In genomic region chr4:77044458-77045124, GRCh38 we compare ENCODE assay signal across 8 cellular contexts. TPM values are rescaled to one million over a fixed set of nuclear protein-coding genes. Genes with fewer than 3 reads are reported as not detected.
DNase-seq lines count a peak whose midpoint lies in the region; ATAC-seq and TF ChIP-seq lines count a peak whose summit lies in the region.

No MANE protein-coding gene starts in this region.

- POLR2A ChIA-PET in activated CD8-positive, alpha-beta T cell treated with anti-CD3 and anti-CD28 coated beads for 36 hours (lab: Charles Lee), result interaction anchor here (0.9 to 1.0 kb wide), 2 partner anchors 13 to 55 kb away, joined by 3 to 5 read pairs; no protein-coding TSS in a partner anchor

- H3K4me1 Mint-ChIP-seq in activated CD8-positive, alpha-beta T cell treated with anti-CD3 and anti-CD28 coated beads for 36 hours (ENCODE audit: low read depth), result peaks cover 15% of the 10 kb centered on the region

- H3K27ac ChIP-seq in HUES64 (ENCODE audit: low read depth, low read length) (peak overlapping the region; percentile 5; the same call in 1 of the 2 replicates), right atrium auricular region (no peak overlapping the region), spleen (peak overlapping the region in 1 of 8 donors; percentile 34)

- TF ChIP-seq POLR2A in spleen (IDR thresholded peaks at IDR 0.05), result no peak

- no peak overlapping the region for H3K27ac Mint-ChIP-seq in activated CD8-positive, alpha-beta T cell treated with anti-CD3 and anti-CD28 coated beads for 36 hours

- peak; percentile 63 for TF ChIP-seq CTCF in activated CD8-positive, alpha-beta T cell treated with anti-CD3 and anti-CD28 coated beads for 36 hours (IDR thresholded peaks at IDR 0.05)
- TF ChIP-seq CTCF in right atrium auricular region (IDR thresholded peaks at IDR 0.05), result peak; percentile 29 to 71
- TF ChIP-seq CTCF in spleen (IDR thresholded peaks at IDR 0.05 in 8 of 11, conservative IDR thresholded peaks at IDR 0.05 in 3 of 11), result peak in 10 of 11 experiments; percentile 7 to 53 (median 40)

- peak; percentile 61 for DNase-seq in EH (ENCODE audit: low read depth)
- DNase-seq in activated CD8-positive, alpha-beta T cell treated with anti-CD3 and anti-CD28 coated beads for 36 hours, result no peak
- DNase-seq in right atrium auricular region (ENCODE audit: low spot score), result no peak
- no peak for DNase-seq in spleen
- no peak for DNase-seq in activated T-cell treated with anti-CD3 and anti-CD28 coated beads, Interleukin-2, amount 50 U/mL, for 48 hours

- H3K9me3 ChIP-seq in HUES64 (ENCODE audit: insufficient read depth, low read depth, low read length) (no peaks in the 10 kb centered on the region), right atrium auricular region (no peaks in the 10 kb centered on the region), spleen (no peaks in the 10 kb centered on the region)

- peak; percentile 62 for ATAC-seq in activated CD8-positive, alpha-beta T cell treated with anti-CD3 and anti-CD28 coated beads for 36 hours
- ATAC-seq in HG02870 (IDR thresholded peaks at IDR 0.05; ENCODE audit: unreplicated experiment), result no peak
- no peak for ATAC-seq in HG02642 (IDR thresholded peaks at IDR 0.05; ENCODE audit: poor library complexity, unreplicated experiment)

- H3K4me3 ChIP-seq in HUES64 (ENCODE audit: low read length), result no peak overlapping the region
- H3K4me3 ChIP-seq in right atrium auricular region, result no peak overlapping the region
- no peak overlapping the region for H3K4me3 ChIP-seq in spleen

- no peak overlapping the region for H3K9ac ChIP-seq in HUES64 (ENCODE audit: low read depth, low read length)

- CTCF ChIA-PET in activated CD8-positive, alpha-beta T cell treated with anti-CD3 and anti-CD28 coated beads for 36 hours (lab: Charles Lee), result interaction anchor here (0.7 to 6.8 kb wide), 43 partner anchors 9 to 855 kb away, joined by 3 to 85 read pairs (median 4); no protein-coding TSS in a partner anchor

- intact Hi-C loops in activated CD8-positive, alpha-beta T cell treated with anti-CD3 and anti-CD28 coated beads for 36 hours (cut with micrococcal nuclease), result loop anchor here (10.0 kb wide), 1 partner anchor 530 kb away; no protein-coding TSS in a partner anchor
- intact Hi-C loops in spleen (cut with DNase I; ENCODE audit: low total_unique reads), result no loop called here

- H3K4me3 Mint-ChIP-seq in activated CD8-positive, alpha-beta T cell treated with anti-CD3 and anti-CD28 coated beads for 36 hours, result no peak overlapping the region

- peaks cover 5% of the 10 kb centered on the region; the same call in 1 of the 2 replicates for H3K4me1 ChIP-seq in HUES64 (ENCODE audit: insufficient read depth, low read length)
- no peaks in the 10 kb centered on the region for H3K4me1 ChIP-seq in right atrium auricular region
- H3K4me1 ChIP-seq in spleen, result peaks cover 0 to 20% (median 4%) of the 10 kb centered on the region in 6 donors

- peaks cover 23% of the 10 kb centered on the region for H3K36me3 Mint-ChIP-seq in activated CD8-positive, alpha-beta T cell treated with anti-CD3 and anti-CD28 coated beads for 36 hours (ENCODE audit: low read depth)

- WGBS in HUES64, result 72% methylated on average over 3 of the region's 4 CpGs
- 55 to 71% (median 64%) methylated on average over 4 of the region's 4 CpGs for WGBS in spleen, 5 donors

- H3K27me3 Mint-ChIP-seq in activated CD8-positive, alpha-beta T cell treated with anti-CD3 and anti-CD28 coated beads for 36 hours, result no peaks in the 10 kb centered on the region

- no peaks in the 10 kb centered on the region for H3K9me3 Mint-ChIP-seq in activated CD8-positive, alpha-beta T cell treated with anti-CD3 and anti-CD28 coated beads for 36 hours

- peaks cover 37% of the 10 kb centered on the region for H3K36me3 ChIP-seq in HUES64 (ENCODE audit: insufficient read depth, low read length)
- H3K36me3 ChIP-seq in right atrium auricular region, result peaks cover 34% of the 10 kb centered on the region
- H3K36me3 ChIP-seq in spleen, result peaks cover 3 to 47% (median 27%) of the 10 kb centered on the region in 6 donors

- H3K27me3 ChIP-seq in HUES64 (ENCODE audit: insufficient read depth, low read length), result no peaks in the 10 kb centered on the region
- H3K27me3 ChIP-seq in right atrium auricular region, result no peaks in the 10 kb centered on the region
- no peaks in the 10 kb centered on the region for H3K27me3 ChIP-seq in spleen (replicated peaks in 1 of 7)

RNA-seq across cellular contexts. Expression of gene CCNI, which starts 31.2 kb away (rescaled TPM):
- 192 TPM for polyA plus RNA-seq in HUES64 (2013, experiment 1 of 2)
- polyA plus RNA-seq in HUES64 (2013, experiment 2 of 2), result 242 TPM
- total RNA-seq in activated CD8-positive, alpha-beta T cell treated with anti-CD3 and anti-CD28 coated beads for 36 hours, result 100 to 1,000 TPM; 257 to 272 TPM
- total RNA-seq in right atrium auricular region (100 to 1,000 TPM; 251 to 338 TPM), spleen (100 to 1,000 TPM; 243 to 312 (median 269) TPM)
- polyA plus RNA-seq in spleen, result 100 to 1,000 TPM in 2 of 3 donors, 10 to 100 TPM in 1; 88.8 to 137 (median 122) TPM
